Comparison of ENCODE assay signal across 20 cellular contexts in the genomic region with DNA sequence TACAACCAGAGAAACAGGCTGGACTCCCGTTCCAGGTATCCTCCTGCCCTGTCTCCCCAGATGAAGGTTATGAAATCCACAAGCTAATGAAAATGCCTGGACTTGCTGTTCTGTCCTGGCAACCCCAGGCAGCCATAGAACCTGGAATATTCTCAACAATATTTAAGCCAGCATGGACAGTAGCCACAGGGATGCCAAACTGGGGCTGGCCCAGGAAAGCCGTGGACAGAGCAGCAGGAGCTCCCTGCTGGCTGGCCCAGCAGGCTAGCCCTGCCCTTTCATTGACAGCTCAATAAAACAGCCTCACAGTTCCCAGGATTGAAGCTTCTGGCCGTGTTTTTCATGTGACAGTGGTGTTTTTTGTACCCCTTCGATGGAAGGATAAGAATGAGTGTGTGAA.
"Had no signal": no experiment of that assay in that cellular context is flagged by ENCODE, and none has a peak within 500 bp of the region (broad histone marks: within the 10 kb centered on the region; RNA-seq: fewer than 3 reads in every experiment).

No MANE protein-coding gene starts in this region.

- H3K4me3 ChIP-seq: right atrium auricular region, tibial artery had no signal

- H3K27me3 ChIP-seq: brain microvascular endothelial cell, foreskin keratinocyte, right atrium auricular region, tibial artery had no signal

- H3K9me3 ChIP-seq: right atrium auricular region, tibial artery had no signal

- H3K4me1 ChIP-seq: foreskin keratinocyte, right atrium auricular region, tibial artery had no signal

- ATAC-seq: activated CD8-positive, alpha-beta memory T cell treated with anti-CD3 and anti-CD28 coated beads, Interleukin-2, amount 10 ng/mL, durations not matched to agents 7 days and 5 days; activated T-helper 17 cell treated with anti-CD3 and anti-CD28 coated beads, Interleukin-2, amount 50 U/mL, for 72 hours; foreskin keratinocyte had no signal

- DNase-seq: activated CD4-positive, alpha-beta memory T cell treated with anti-CD3 and anti-CD28 coated beads, Interleukin-2, amount 10 ng/mL, durations not matched to agents 7 days and 5 days; activated CD4-positive, alpha-beta T cell treated with anti-CD3 and anti-CD28 coated beads for 48 hours; activated CD4-positive, CD25-positive, alpha-beta regulatory T cell; activated CD8-positive, alpha-beta memory T cell treated with anti-CD3 and anti-CD28 coated beads, Interleukin-2, amount 10 ng/mL, durations not matched to agents 7 days and 5 days; activated naive CD4-positive, alpha-beta T cell; activated naive CD8-positive, alpha-beta T cell treated with anti-CD3 and anti-CD28 coated beads for 36 hours; amygdala; brain microvascular endothelial cell; foreskin keratinocyte; glutamatergic neuron; hippocampal formation; islet precursor cell; nephron progenitor cell; nucleus accumbens; stimulated activated CD4-positive, alpha-beta T cell treated with anti-CD3 and anti-CD28 coated beads, Interleukin-2, amount 100 ng/mL, for 24 hours; stimulated activated naive CD4-positive, alpha-beta T cell treated with Interleukin-2 at 50 U/mL for 16 hours; tibial artery had no signal

- H3K27ac ChIP-seq: brain microvascular endothelial cell, epithelial cell of prostate, foreskin keratinocyte, right atrium auricular region, tibial artery had no signal

- H3K36me3 ChIP-seq: brain microvascular endothelial cell, right atrium auricular region, tibial artery had no signal
